Comparison of ENCODE assay signal across 1 cellular context in the genomic region with DNA sequence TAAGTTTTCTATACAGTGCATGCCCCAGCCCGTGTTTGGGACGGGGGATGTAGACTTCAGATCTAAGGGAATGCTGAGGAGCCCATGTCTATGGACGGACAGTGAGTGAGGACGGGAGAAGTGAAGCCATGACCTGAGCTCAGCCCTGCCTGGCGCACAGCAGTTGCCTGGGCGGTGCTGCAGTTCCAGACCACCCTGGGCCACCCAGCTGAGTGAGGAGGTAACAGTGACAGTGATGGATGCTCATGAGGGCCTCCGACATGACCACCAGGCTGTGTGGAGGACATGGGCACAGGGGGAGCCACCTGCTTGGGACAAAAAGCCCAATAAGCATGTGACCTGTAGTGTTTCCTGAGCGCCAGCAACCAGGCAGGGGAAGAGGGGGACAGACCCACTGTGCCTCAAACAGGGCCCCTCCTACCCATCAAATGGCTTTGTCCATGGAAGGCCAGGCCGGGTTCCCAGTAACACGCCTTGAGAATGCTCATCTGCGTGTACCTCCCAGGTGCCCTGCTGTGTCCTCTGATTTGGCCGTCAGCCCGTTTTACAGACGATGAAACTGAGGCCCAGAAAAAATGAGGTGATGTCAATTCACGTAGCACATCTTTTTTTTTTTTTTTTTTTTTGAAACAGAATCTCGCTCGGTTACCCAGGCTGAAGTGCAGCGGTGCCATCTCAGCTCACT.
TF ChIP-seq lines count a peak whose summit lies in the region.

No MANE protein-coding gene starts in this region.

TF ChIP-seq in K562, 482 proteins besides CTCF, POLR2A, EP300 and RAD21:
- TF ChIP-seq NCOA1 (IDR thresholded peaks at IDR 0.05; ENCODE audit: low read depth) (no peak), ZBTB12 (CRISPR knock-in tag; IDR thresholded peaks at IDR 0.05) (no peak), ELK3 (CRISPR knock-in tag; IDR thresholded peaks at IDR 0.05) (no peak), ZNF165 (CRISPR knock-in tag; IDR thresholded peaks at IDR 0.05; ENCODE audit: borderline replicate concordance) (no peak), CBFA2T2 (conservative IDR thresholded peaks at IDR 0.05) (no peak), ZNF316 (IDR thresholded peaks at IDR 0.05) (no peak), HDAC8 (tag; IDR thresholded peaks at IDR 0.05) (no peak), ADNP (tag; IDR thresholded peaks at IDR 0.05) (peak; percentile 66; the same call in 1 of the 2 replicates), RBM25 (IDR thresholded peaks at IDR 0.05; ENCODE audit: low read depth, low read length, severe bottlenecking) (peak; percentile 80), EP400 (IDR thresholded peaks at IDR 0.05) (no peak), BCOR (IDR thresholded peaks at IDR 0.05) (peak; percentile 83), ATF7 (IDR thresholded peaks at IDR 0.05) (no peak), BDP1 (IDR thresholded peaks at IDR 0.05; ENCODE audit: insufficient read depth, insufficient read length) (no peak), STAT5B (CRISPR knock-in tag; IDR thresholded peaks at IDR 0.05) (no peak), KDM5B (IDR thresholded peaks at IDR 0.05; ENCODE audit: insufficient replicate concordance, low read depth, low read length) (no peak), TGIF2 (CRISPR knock-in tag; IDR thresholded peaks at IDR 0.05) (no peak), SMAD2 (IDR thresholded peaks at IDR 0.05; ENCODE audit: low read depth, low read length) (no peak), DDX20 (tag; IDR thresholded peaks at IDR 0.05; ENCODE audit: low read depth) (no peak), TAF7 (tag; IDR thresholded peaks at IDR 0.05) (no peak), RCOR1 (IDR thresholded peaks at IDR 0.05; ENCODE audit: borderline replicate concordance in 1 of 2, low read depth in 2 of 2, low read length in 2 of 2) (peak in 1 of 2 experiments; percentile 46; a peak in 1 of 4 replicates), ZNF584 (CRISPR knock-in tag; IDR thresholded peaks at IDR 0.05; ENCODE audit: low read depth) (no peak), ZNF24 (IDR thresholded peaks at IDR 0.05) (0 out of 2 replicates have a peak, but pooled peaks have one; percentile 18), ZNF518B (CRISPR knock-in tag; IDR thresholded peaks at IDR 0.05) (no peak), ARID3A (IDR thresholded peaks at IDR 0.05; ENCODE audit: borderline replicate concordance, low read depth, low read length) (no peak), PHF8 (IDR thresholded peaks at IDR 0.05; ENCODE audit: borderline replicate concordance, low read length) (no peak), LARP7 (IDR thresholded peaks at IDR 0.05) (no peak), MTA1 (IDR thresholded peaks at IDR 0.05; ENCODE audit: borderline replicate concordance) (no peak), SREBF2 (CRISPR knock-in tag; IDR thresholded peaks at IDR 0.05) (no peak), ZBTB8A (IDR thresholded peaks at IDR 0.05; ENCODE audit: partially characterized antibody) (no peak), PPARD (CRISPR knock-in tag; IDR thresholded peaks at IDR 0.05) (no peak), JUNB (CRISPR knock-in tag; conservative IDR thresholded peaks at IDR 0.05) (no peak), ZSCAN29 (IDR thresholded peaks at IDR 0.05) (no peak), REST (CRISPR knock-in tag; IDR thresholded peaks at IDR 0.05; ENCODE audit: low read depth) (no peak), KDM1A (IDR thresholded peaks at IDR 0.05) (peak; percentile 21 to 69; a peak in 1 of 4 replicates)
- TF ChIP-seq, protein P1, sequence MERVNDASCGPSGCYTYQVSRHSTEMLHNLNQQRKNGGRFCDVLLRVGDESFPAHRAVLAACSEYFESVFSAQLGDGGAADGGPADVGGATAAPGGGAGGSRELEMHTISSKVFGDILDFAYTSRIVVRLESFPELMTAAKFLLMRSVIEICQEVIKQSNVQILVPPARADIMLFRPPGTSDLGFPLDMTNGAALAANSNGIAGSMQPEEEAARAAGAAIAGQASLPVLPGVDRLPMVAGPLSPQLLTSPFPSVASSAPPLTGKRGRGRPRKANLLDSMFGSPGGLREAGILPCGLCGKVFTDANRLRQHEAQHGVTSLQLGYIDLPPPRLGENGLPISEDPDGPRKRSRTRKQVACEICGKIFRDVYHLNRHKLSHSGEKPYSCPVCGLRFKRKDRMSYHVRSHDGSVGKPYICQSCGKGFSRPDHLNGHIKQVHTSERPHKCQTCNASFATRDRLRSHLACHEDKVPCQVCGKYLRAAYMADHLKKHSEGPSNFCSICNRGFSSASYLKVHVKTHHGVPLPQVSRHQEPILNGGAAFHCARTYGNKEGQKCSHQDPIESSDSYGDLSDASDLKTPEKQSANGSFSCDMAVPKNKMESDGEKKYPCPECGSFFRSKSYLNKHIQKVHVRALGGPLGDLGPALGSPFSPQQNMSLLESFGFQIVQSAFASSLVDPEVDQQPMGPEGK (CRISPR knock-in tag; IDR thresholded peaks at IDR 0.05; ENCODE audit: borderline replicate concordance), result no peak
- TF ChIP-seq, protein P2, sequence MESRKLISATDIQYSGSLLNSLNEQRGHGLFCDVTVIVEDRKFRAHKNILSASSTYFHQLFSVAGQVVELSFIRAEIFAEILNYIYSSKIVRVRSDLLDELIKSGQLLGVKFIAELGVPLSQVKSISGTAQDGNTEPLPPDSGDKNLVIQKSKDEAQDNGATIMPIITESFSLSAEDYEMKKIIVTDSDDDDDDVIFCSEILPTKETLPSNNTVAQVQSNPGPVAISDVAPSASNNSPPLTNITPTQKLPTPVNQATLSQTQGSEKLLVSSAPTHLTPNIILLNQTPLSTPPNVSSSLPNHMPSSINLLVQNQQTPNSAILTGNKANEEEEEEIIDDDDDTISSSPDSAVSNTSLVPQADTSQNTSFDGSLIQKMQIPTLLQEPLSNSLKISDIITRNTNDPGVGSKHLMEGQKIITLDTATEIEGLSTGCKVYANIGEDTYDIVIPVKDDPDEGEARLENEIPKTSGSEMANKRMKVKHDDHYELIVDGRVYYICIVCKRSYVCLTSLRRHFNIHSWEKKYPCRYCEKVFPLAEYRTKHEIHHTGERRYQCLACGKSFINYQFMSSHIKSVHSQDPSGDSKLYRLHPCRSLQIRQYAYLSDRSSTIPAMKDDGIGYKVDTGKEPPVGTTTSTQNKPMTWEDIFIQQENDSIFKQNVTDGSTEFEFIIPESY (CRISPR knock-in tag; IDR thresholded peaks at IDR 0.05), result peak; percentile 81; the same call in 1 of the 2 replicates
- TF ChIP-seq, protein P3, sequence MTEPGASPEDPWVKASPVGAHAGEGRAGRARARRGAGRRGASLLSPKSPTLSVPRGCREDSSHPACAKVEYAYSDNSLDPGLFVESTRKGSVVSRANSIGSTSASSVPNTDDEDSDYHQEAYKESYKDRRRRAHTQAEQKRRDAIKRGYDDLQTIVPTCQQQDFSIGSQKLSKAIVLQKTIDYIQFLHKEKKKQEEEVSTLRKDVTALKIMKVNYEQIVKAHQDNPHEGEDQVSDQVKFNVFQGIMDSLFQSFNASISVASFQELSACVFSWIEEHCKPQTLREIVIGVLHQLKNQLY (CRISPR knock-in tag; conservative IDR thresholded peaks at IDR 0.05), result no peak
- TF ChIP-seq, protein P4, sequence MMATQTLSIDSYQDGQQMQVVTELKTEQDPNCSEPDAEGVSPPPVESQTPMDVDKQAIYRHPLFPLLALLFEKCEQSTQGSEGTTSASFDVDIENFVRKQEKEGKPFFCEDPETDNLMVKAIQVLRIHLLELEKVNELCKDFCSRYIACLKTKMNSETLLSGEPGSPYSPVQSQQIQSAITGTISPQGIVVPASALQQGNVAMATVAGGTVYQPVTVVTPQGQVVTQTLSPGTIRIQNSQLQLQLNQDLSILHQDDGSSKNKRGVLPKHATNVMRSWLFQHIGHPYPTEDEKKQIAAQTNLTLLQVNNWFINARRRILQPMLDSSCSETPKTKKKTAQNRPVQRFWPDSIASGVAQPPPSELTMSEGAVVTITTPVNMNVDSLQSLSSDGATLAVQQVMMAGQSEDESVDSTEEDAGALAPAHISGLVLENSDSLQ (IDR thresholded peaks at IDR 0.05), result peak; percentile 51; the same call in 1 of the 2 replicates
- TF ChIP-seq, protein P5, sequence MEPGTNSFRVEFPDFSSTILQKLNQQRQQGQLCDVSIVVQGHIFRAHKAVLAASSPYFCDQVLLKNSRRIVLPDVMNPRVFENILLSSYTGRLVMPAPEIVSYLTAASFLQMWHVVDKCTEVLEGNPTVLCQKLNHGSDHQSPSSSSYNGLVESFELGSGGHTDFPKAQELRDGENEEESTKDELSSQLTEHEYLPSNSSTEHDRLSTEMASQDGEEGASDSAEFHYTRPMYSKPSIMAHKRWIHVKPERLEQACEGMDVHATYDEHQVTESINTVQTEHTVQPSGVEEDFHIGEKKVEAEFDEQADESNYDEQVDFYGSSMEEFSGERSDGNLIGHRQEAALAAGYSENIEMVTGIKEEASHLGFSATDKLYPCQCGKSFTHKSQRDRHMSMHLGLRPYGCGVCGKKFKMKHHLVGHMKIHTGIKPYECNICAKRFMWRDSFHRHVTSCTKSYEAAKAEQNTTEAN (CRISPR knock-in tag; IDR thresholded peaks at IDR 0.05), result no peak
